8 cellular contexts compared by ENCODE assay signal in the genomic region with DNA sequence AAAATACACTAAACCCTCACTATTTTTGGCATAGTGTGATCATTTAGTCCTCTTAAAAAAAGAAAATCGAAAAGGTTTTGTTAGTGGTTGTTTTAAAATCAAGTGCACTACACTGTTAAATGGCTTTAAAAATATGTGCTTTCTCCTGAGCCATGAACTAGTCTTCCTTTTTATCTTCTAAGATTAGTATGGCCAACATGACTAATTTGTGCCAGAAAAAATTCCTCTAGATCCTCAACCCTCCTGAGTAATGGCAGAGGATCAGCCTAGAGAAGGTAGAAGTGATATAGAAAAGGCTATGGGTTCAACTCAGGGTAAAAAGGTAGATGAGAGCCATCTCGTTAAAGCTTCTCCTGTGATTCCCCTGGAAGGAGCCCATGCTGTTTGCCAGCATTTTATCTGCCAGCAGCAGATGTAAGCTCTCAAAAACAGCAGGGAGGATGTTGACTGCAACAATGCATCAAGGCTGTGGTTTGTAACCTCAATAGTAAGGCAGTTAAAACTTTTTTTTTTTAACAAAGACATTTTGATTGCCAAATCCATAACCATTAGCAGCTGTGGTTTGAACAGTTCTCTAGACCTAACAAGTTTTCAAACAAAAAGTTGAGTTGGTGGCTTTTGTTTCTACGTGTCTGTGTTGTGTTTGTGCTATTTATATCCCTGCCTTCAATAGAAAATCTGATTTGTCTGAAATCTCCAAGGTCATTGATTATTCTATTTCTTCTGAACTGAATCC.
A peak's percentile ranks its signal among the peaks of the same experiment; 100 is the strongest.
DNase-seq lines count a peak whose midpoint lies in the region; ATAC-seq and TF ChIP-seq lines count a peak whose summit lies in the region.

No MANE protein-coding gene starts in this region.

- H3K9me3 Mint-ChIP-seq in effector memory CD8-positive, alpha-beta T cell = no peaks in the 10 kb centered on the region
- no peaks in the 10 kb centered on the region for H3K9me3 Mint-ChIP-seq in nephron

- no peak for TF ChIP-seq POLR2A in NB4 (IDR thresholded peaks at IDR 0.05; ENCODE audit: extremely low read depth, insufficient read length)

- peaks cover 14 to 34% of the 10 kb centered on the region in 2 donors for H3K4me1 Mint-ChIP-seq in effector memory CD8-positive, alpha-beta T cell (ENCODE audit: low read depth in 2 of 2)
- H3K4me1 Mint-ChIP-seq in nephron = peaks cover 21% of the 10 kb centered on the region

- ATAC-seq in effector memory CD8-positive, alpha-beta T cell (replicated peaks) = peak; percentile 99
- ATAC-seq in GM21515 (IDR thresholded peaks at IDR 0.05; ENCODE audit: unreplicated experiment) = no peak

- H3K36me3 Mint-ChIP-seq in effector memory CD8-positive, alpha-beta T cell (ENCODE audit: insufficient read depth) = peaks cover 33% of the 10 kb centered on the region
- peaks cover 34% of the 10 kb centered on the region for H3K36me3 Mint-ChIP-seq in nephron (ENCODE audit: low read depth)

- DNase-seq in NB4 (ENCODE audit: low read depth) (peak; percentile 95), UCSD-AML1 (lab: John Stamatoyannopoulos, UW; ENCODE audit: unreplicated experiment) (peak; percentile 39), NCI-H526 (lab: John Stamatoyannopoulos, UW) (no peak), DMS53 treated with DMSO at 0.1 percent for 48 hours (lab: John Stamatoyannopoulos, UW; ENCODE audit: unreplicated experiment) (no peak)
- DNase-seq in effector memory CD8-positive, alpha-beta T cell = peak; percentile 27 to 45 (median 34)

- H3K27ac Mint-ChIP-seq in effector memory CD8-positive, alpha-beta T cell = peak overlapping the region; percentile 41 to 81
- peak overlapping the region; percentile 96 to 98 (median 97) for H3K27ac Mint-ChIP-seq in nephron

- no peaks in the 10 kb centered on the region for H3K27me3 Mint-ChIP-seq in effector memory CD8-positive, alpha-beta T cell
- H3K27me3 Mint-ChIP-seq in nephron (ENCODE audit: low read depth) = no peaks in the 10 kb centered on the region

- TF ChIP-seq CTCF in NB4 (IDR thresholded peaks at IDR 0.05; ENCODE audit: low read depth, low read length) (no peak), nephron (IDR thresholded peaks at IDR 0.05; ENCODE audit: unreplicated experiment in 3 of 3) (no peak)

- H3K4me3 Mint-ChIP-seq in effector memory CD8-positive, alpha-beta T cell = peak overlapping the region; percentile 41 to 56
- peak overlapping the region in 1 of 3 experiments; percentile 37 for H3K4me3 Mint-ChIP-seq in nephron

- peak overlapping the region; percentile 45; the same call in 1 of the 2 replicates for H3K4me3 ChIP-seq in GM08714 (ENCODE audit: low read length)
- peak overlapping the region; percentile 8 for H3K4me3 ChIP-seq in NB4 (ENCODE audit: low read depth, low read length)

Comparison
In these comparisons a context has a peak if more than half of its experiments do, and no peak if none do; other contexts are left out.
1. DNase-seq: peak in NB4 (single experiment), UCSD-AML1 (single experiment) and effector memory CD8-positive, alpha-beta T cell (3 of 3); none in NCI-H526 (0 of 2) and DMS53 treated with DMSO at 0.1 percent for 48 hours (single experiment).